In the genomic region with DNA sequence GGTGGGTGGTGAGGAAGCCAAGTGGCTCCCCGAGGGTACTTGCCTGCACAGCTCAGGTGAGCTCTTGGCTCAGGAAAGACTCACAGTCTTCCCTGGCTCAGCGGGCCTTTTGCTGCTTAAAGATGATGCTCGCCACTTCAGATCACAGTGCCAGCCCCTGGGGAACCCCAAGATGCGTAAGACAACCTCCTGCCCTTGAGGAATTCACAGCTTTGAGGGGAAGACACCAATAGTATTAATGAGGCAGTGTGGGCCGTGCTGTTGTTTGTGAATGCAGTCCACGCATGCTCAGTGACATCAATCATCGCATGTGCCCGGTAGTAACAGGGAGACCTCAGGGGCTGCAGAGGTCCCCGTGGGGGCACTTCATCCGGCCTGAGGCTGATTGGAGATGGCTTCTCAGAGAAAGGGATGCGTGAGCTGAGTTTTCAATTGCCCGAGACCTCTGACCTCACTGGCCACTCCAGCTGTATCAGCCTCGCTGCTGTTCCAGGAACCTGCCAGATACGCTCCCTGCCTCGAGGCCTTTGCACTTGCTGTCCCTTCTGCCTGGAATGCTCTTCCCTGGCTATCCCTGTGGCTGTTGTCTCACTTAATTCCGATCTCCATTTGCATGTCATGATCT, we compare ENCODE assay signal across 11 cellular contexts. TPM values are rescaled to one million over a fixed set of nuclear protein-coding genes. Genes with fewer than 3 reads are reported as not detected.
A peak's percentile ranks its signal among the peaks of the same experiment; 100 is the strongest.
DNase-seq lines count a peak whose midpoint lies in the region; ATAC-seq and TF ChIP-seq lines count a peak whose summit lies in the region.
"Had no signal": no experiment of that assay in that cellular context is flagged by ENCODE, and none has a peak within 500 bp of the region (broad histone marks: within the 10 kb centered on the region; RNA-seq: fewer than 3 reads in every experiment).

No MANE protein-coding gene starts in this region.

- H3K4me3 ChIP-seq in osteoblast (ENCODE audit: insufficient read depth, low read length) = no peak overlapping the region
- H3K4me3 ChIP-seq in vagina = no peak overlapping the region

- H3K27me3 ChIP-seq in osteoblast (ENCODE audit: insufficient read depth, low read length) (no peaks in the 10 kb centered on the region), vagina (no peaks in the 10 kb centered on the region)

- H3K4me2 ChIP-seq in osteoblast (ENCODE audit: insufficient read depth, low read length) = peak overlapping the region; percentile 68

- DNase-seq in Right ventricle myocardium superior = peak; percentile 63
- DNase-seq in left cardiac atrium = no peak
- DNase-seq in globus pallidus (ENCODE audit: low spot score) = peak; percentile 51
- no peak for DNase-seq in osteoblast (ENCODE audit: insufficient read length, low spot score, missing footprints)
- no peak for DNase-seq in vagina (ENCODE audit: extremely low spot score in 2 of 2)
- no peak for DNase-seq in AG20443 (ENCODE audit: low spot score)
- DNase-seq: erythroblast, NCI-H2107 had no signal

- H3K79me2 ChIP-seq in osteoblast (ENCODE audit: insufficient read depth, low read length) = peaks cover 64% of the 10 kb centered on the region

- peak overlapping the region; percentile 96 for H3K27ac ChIP-seq in osteoblast (ENCODE audit: low read depth, low read length)
- H3K27ac ChIP-seq in vagina = peak overlapping the region; percentile 97

- H4K20me1 ChIP-seq in osteoblast (ENCODE audit: insufficient read depth, low read length) = no peaks in the 10 kb centered on the region

- no peak for TF ChIP-seq POLR2A in vagina (IDR thresholded peaks at IDR 0.05)

- TF ChIP-seq CTCF in osteoblast (IDR thresholded peaks at IDR 0.05; ENCODE audit: extremely low read depth, low read depth, low read length) = no peak
- TF ChIP-seq CTCF in vagina (IDR thresholded peaks at IDR 0.05) = no peak

- ATAC-seq in Right ventricle myocardium superior (ENCODE audit: poor library complexity) = no peak
- ATAC-seq in left cardiac atrium = no peak
- no peak for ATAC-seq in HG03460 (IDR thresholded peaks at IDR 0.05; ENCODE audit: unreplicated experiment)
- ATAC-seq in GM18502 (IDR thresholded peaks at IDR 0.05; ENCODE audit: poor library complexity, unreplicated experiment) = no peak
- ATAC-seq: activated T-helper 17 cell treated with anti-CD3 and anti-CD28 coated beads, Interleukin-2, amount 50 U/mL, for 72 hours had no signal

- H2AFZ ChIP-seq in osteoblast (ENCODE audit: low read length) = no peak overlapping the region

- H3K36me3 ChIP-seq in osteoblast (ENCODE audit: insufficient read depth, low read length) (peaks cover 3% of the 10 kb centered on the region), vagina (no peaks in the 10 kb centered on the region)

- no peaks in the 10 kb centered on the region for H3K9me3 ChIP-seq in osteoblast (ENCODE audit: low read depth, low read length)
- H3K9me3 ChIP-seq in vagina = no peaks in the 10 kb centered on the region

- H3K4me1 ChIP-seq in osteoblast (ENCODE audit: insufficient read depth, low read length) (peaks cover 78% of the 10 kb centered on the region), vagina (peaks cover 99% of the 10 kb centered on the region)

- intact Hi-C loops in Right ventricle myocardium superior (cut with DNase I) = loop anchor here (5.0 kb wide), 1 partner anchor 104 kb away; no protein-coding TSS in a partner anchor
- intact Hi-C loops in left cardiac atrium (cut with DNase I) = no loop called here
- intact Hi-C loops in vagina (cut with DNase I) = loop anchor here (2.0 to 5.0 kb wide), 3 partner anchors 30 to 99 kb away; a partner anchor contains a TSS

RNA-seq across cellular contexts. Expression of a gene that starts 36.9 kb away (rescaled TPM):
- total RNA-seq in Right ventricle myocardium superior (75.5 TPM), left cardiac atrium (10 to 100 TPM; 77.3 to 90.8 TPM), osteoblast (109 and 128 TPM in 2 replicates), vagina (97.2 TPM)

Comparison
In these comparisons a context has a peak if more than half of its experiments do, and no peak if none do; other contexts are left out.
1. DNase-seq: peak in Right ventricle myocardium superior (single experiment) and globus pallidus (single experiment); none in left cardiac atrium (single experiment), osteoblast (single experiment), vagina (0 of 2) and AG20443 (single experiment).
2. intact Hi-C loops: an anchor here in Right ventricle myocardium superior (5.0 kb wide) and vagina (2.0 to 5.0 kb wide); none called in left cardiac atrium.